12 cellular contexts compared by ENCODE assay signal in the genomic region with DNA sequence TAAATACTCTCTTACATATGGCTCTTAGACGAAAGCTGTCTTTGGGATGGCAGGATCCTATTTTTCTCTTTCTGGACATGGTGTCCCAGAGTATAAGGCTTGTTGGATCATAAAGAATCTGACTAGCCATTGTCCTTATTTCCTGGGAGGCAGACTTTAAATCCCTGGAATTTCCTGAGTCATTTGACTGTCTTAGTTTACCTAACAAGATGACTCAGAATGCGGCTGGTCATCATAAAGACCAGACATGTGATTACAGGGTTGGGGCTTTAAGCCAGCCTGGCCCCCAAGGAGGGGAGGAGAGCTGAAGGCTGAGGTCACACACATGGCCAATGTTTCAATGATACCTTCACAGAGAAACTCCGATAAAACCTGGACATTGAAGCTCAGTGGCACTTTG. TPM values are rescaled to one million over a fixed set of nuclear protein-coding genes. Genes with fewer than 3 reads are reported as not detected.
A peak's percentile ranks its signal among the peaks of the same experiment; 100 is the strongest.
DNase-seq lines count a peak whose midpoint lies in the region; ATAC-seq and TF ChIP-seq lines count a peak whose summit lies in the region.
"Had no signal": no experiment of that assay in that cellular context is flagged by ENCODE, and none has a peak within 500 bp of the region (broad histone marks: within the 10 kb centered on the region; RNA-seq: fewer than 3 reads in every experiment).

No MANE protein-coding gene starts in this region.

- H3K36me3 ChIP-seq in PC-9 (ENCODE audit: low read depth), result no peaks in the 10 kb centered on the region
- H3K36me3 ChIP-seq: colonic mucosa, upper lobe of left lung had no signal

- H3K27me3 ChIP-seq in PC-9 (ENCODE audit: insufficient read depth, low read depth), result no peaks in the 10 kb centered on the region
- H3K27me3 ChIP-seq: colonic mucosa, upper lobe of left lung had no signal

- no peaks in the 10 kb centered on the region for H3K9me3 Mint-ChIP-seq in activated T-helper 2 cell treated with anti-CD3 and anti-CD28 coated beads, Interferon-gamma antibody, Interleukin-2, Interleukin-4, amounts not matched to agents 10 μg/mL and 5 μg/mL and 100 μg/mL, durations not matched to agents 14 hours and 24 hours and 36 hours

- H3F3A ChIP-seq in PC-9 (ENCODE audit: insufficient read depth, low read depth), result no peaks in the 10 kb centered on the region

- no peak for ATAC-seq in HG02981 (IDR thresholded peaks at IDR 0.05; ENCODE audit: unreplicated experiment)

- POLR2A ChIA-PET in PC-9 (lab: Charles Lee; ENCODE audit: unreplicated experiment), result no interaction called here

- peaks cover 8% of the 10 kb centered on the region for H3K4me1 Mint-ChIP-seq in activated T-helper 2 cell treated with anti-CD3 and anti-CD28 coated beads, Interferon-gamma antibody, Interleukin-2, Interleukin-4, amounts not matched to agents 10 μg/mL and 5 μg/mL and 100 μg/mL, durations not matched to agents 14 hours and 24 hours and 36 hours (ENCODE audit: low read depth)

- DNase-seq in GM04503 (ENCODE audit: low read depth) (peak; percentile 7), PC-9 (peak; percentile 48 to 76), epithelial cell of proximal tubule (ENCODE audit: low read depth) (peak; percentile 88), renal cortical epithelial cell (ENCODE audit: low read depth) (peak; percentile 97), NCI-H1105 treated with DMSO at 0.1 percent for 48 hours (lab: John Stamatoyannopoulos, UW) (no peak)
- no peak for DNase-seq in activated T-helper 2 cell treated with anti-CD3 and anti-CD28 coated beads, Interferon-gamma antibody, Interleukin-2, Interleukin-4, amounts not matched to agents 10 μg/mL and 5 μg/mL and 100 μg/mL, durations not matched to agents 14 hours and 24 hours and 36 hours (ENCODE audit: low spot score)
- DNase-seq: activated CD8-positive, alpha-beta memory T cell treated with anti-CD3 and anti-CD28 coated beads, Interleukin-2, amount 50 U/mL, for 4 hours; colonic mucosa; Karpas-422; upper lobe of left lung had no signal

- H3K4me1 ChIP-seq in PC-9 (replicated peaks; ENCODE audit: insufficient read depth), result peaks cover 27% of the 10 kb centered on the region
- H3K4me1 ChIP-seq: colonic mucosa had no signal

- no peaks in the 10 kb centered on the region for H4K20me1 ChIP-seq in PC-9 (ENCODE audit: insufficient read depth)

- intact Hi-C loops in PC-9 (cut with micrococcal nuclease; ENCODE audit: unreplicated experiment), result no loop called here
- intact Hi-C loops in activated T-helper 2 cell treated with anti-CD3 and anti-CD28 coated beads, Interferon-gamma antibody, Interleukin-2, Interleukin-4, amounts not matched to agents 10 μg/mL and 5 μg/mL and 100 μg/mL, durations not matched to agents 14 hours and 24 hours and 36 hours (cut with micrococcal nuclease), result no loop called here

- BruUV-seq in PC-9 (replicated peaks; lab: Mats Ljungman, UMichigan), result no TSS peak

- no peaks in the 10 kb centered on the region for H3K9me2 ChIP-seq in PC-9 (ENCODE audit: insufficient read depth)

- H3K4me2 ChIP-seq in PC-9, result peak overlapping the region; percentile 25; the same call in 1 of the 2 replicates

- H3K4me3 ChIP-seq in PC-9, result no peak overlapping the region
- H3K4me3 ChIP-seq in epithelial cell of proximal tubule (ENCODE audit: low read depth, low read length), result no peak overlapping the region
- H3K4me3 ChIP-seq: colonic mucosa, lung, upper lobe of left lung had no signal

- CTCF ChIA-PET in PC-9 (lab: Charles Lee), result no interaction called here

- no peaks in the 10 kb centered on the region for H3K79me2 ChIP-seq in PC-9 (ENCODE audit: low read depth)

- no peak overlapping the region for H3K27ac Mint-ChIP-seq in activated T-helper 2 cell treated with anti-CD3 and anti-CD28 coated beads, Interferon-gamma antibody, Interleukin-2, Interleukin-4, amounts not matched to agents 10 μg/mL and 5 μg/mL and 100 μg/mL, durations not matched to agents 14 hours and 24 hours and 36 hours

- no peaks in the 10 kb centered on the region for H3K36me3 Mint-ChIP-seq in activated T-helper 2 cell treated with anti-CD3 and anti-CD28 coated beads, Interferon-gamma antibody, Interleukin-2, Interleukin-4, amounts not matched to agents 10 μg/mL and 5 μg/mL and 100 μg/mL, durations not matched to agents 14 hours and 24 hours and 36 hours (ENCODE audit: low read depth)

- no peak overlapping the region for H3K4me3 Mint-ChIP-seq in activated T-helper 2 cell treated with anti-CD3 and anti-CD28 coated beads, Interferon-gamma antibody, Interleukin-2, Interleukin-4, amounts not matched to agents 10 μg/mL and 5 μg/mL and 100 μg/mL, durations not matched to agents 14 hours and 24 hours and 36 hours (ENCODE audit: low read depth)

- peak overlapping the region; percentile 52 for H3K27ac ChIP-seq in PC-9
- H3K27ac ChIP-seq: colonic mucosa, upper lobe of left lung had no signal

- H2AFZ ChIP-seq in PC-9, result no peak overlapping the region

- TF ChIP-seq CTCF in PC-9 (conservative IDR thresholded peaks at IDR 0.05) (no peak), epithelial cell of proximal tubule (conservative IDR thresholded peaks at IDR 0.05; ENCODE audit: low read depth, low read length) (no peak)

- no peaks in the 10 kb centered on the region for H3K9me3 ChIP-seq in PC-9 (ENCODE audit: insufficient read depth, low read depth)
- H3K9me3 ChIP-seq: colonic mucosa, upper lobe of left lung had no signal

- peaks cover under 1% of the 10 kb centered on the region for H3K27me3 Mint-ChIP-seq in activated T-helper 2 cell treated with anti-CD3 and anti-CD28 coated beads, Interferon-gamma antibody, Interleukin-2, Interleukin-4, amounts not matched to agents 10 μg/mL and 5 μg/mL and 100 μg/mL, durations not matched to agents 14 hours and 24 hours and 36 hours (ENCODE audit: low read depth)

RNA-seq across cellular contexts. Expression of a gene that starts 37.2 kb away (rescaled TPM):
- total RNA-seq in PC-9 (2021) (not detected in 2 replicates), epithelial cell of proximal tubule (not detected in 2 replicates), renal cortical epithelial cell (not detected in 2 replicates)
- not detected in 2 replicates for total RNA-seq in activated T-helper 2 cell treated with anti-CD3 and anti-CD28 coated beads, Interferon-gamma antibody, Interleukin-2, Interleukin-4, amounts not matched to agents 10 μg/mL and 5 μg/mL and 100 μg/mL, durations not matched to agents 14 hours and 24 hours and 36 hours
- total RNA-seq: colonic mucosa, lung, upper lobe of left lung had no signal

Comparison
In these comparisons a context has a peak if more than half of its experiments do, and no peak if none do; other contexts are left out.
1. DNase-seq: peak in GM04503 (single experiment), PC-9 (2 of 2), epithelial cell of proximal tubule (single experiment) and renal cortical epithelial cell (single experiment); none in activated T-helper 2 cell treated with anti-CD3 and anti-CD28 coated beads, Interferon-gamma antibody, Interleukin-2, Interleukin-4, amounts not matched to agents 10 μg/mL and 5 μg/mL and 100 μg/mL, durations not matched to agents 14 hours and 24 hours and 36 hours (single experiment) and NCI-H1105 treated with DMSO at 0.1 percent for 48 hours (single experiment).